Comparison of ENCODE assay signal across 14 cellular contexts in genomic region chrX:72271812-72272211, GRCh38. TPM values are rescaled to one million over a fixed set of nuclear protein-coding genes. Genes with fewer than 3 reads are reported as not detected.
DNase-seq lines count a peak whose midpoint lies in the region; ATAC-seq and TF ChIP-seq lines count a peak whose summit lies in the region.
"Had no signal": no experiment of that assay in that cellular context is flagged by ENCODE, and none has a peak within 500 bp of the region (broad histone marks: within the 10 kb centered on the region; RNA-seq: fewer than 3 reads in every experiment).

No MANE protein-coding gene starts in this region.

- CTCF ChIA-PET in PC-9 (lab: Charles Lee), result no interaction called here

- POLR2A ChIA-PET in PC-9 (lab: Charles Lee; ENCODE audit: unreplicated experiment), result no interaction called here

- H3K4me3 ChIP-seq in PC-9 (no peak overlapping the region), epithelial cell of esophagus (ENCODE audit: low read length) (peak overlapping the region; percentile 1)
- H3K4me3 ChIP-seq: vagina had no signal

- peaks cover 66% of the 10 kb centered on the region for H3K36me3 ChIP-seq in PC-9 (ENCODE audit: low read depth)

- peaks cover 49% of the 10 kb centered on the region for H3K79me2 ChIP-seq in PC-9 (ENCODE audit: low read depth)
- H3K79me2 ChIP-seq: parathyroid adenoma had no signal

- no peaks in the 10 kb centered on the region for H3K27me3 Mint-ChIP-seq in activated naive CD4-positive, alpha-beta T cell treated with anti-CD3 and anti-CD28 coated beads, Interleukin-2, amount 50 U/mL, for 24 hours
- no peaks in the 10 kb centered on the region for H3K27me3 Mint-ChIP-seq in type B pancreatic cell
- H3K27me3 Mint-ChIP-seq: activated naive CD4-positive, alpha-beta T cell treated with anti-CD3 and anti-CD28 coated beads, Interleukin-2, amount 10 ng/mL, durations not matched to agents 7 days and 5 days; B cell had no signal

- no peaks in the 10 kb centered on the region for H3K27me3 ChIP-seq in PC-9 (ENCODE audit: insufficient read depth, low read depth)
- H3K27me3 ChIP-seq: vagina had no signal

- H4K20me1 ChIP-seq in PC-9 (ENCODE audit: insufficient read depth), result peaks cover 65% of the 10 kb centered on the region

- H3K9me2 ChIP-seq in PC-9 (ENCODE audit: insufficient read depth), result no peaks in the 10 kb centered on the region

- peaks cover 35% of the 10 kb centered on the region for H3K36me3 Mint-ChIP-seq in activated naive CD4-positive, alpha-beta T cell treated with anti-CD3 and anti-CD28 coated beads, Interleukin-2, amount 50 U/mL, for 24 hours
- peaks cover 64% of the 10 kb centered on the region for H3K36me3 Mint-ChIP-seq in type B pancreatic cell

- intact Hi-C loops in PC-9 (cut with micrococcal nuclease; ENCODE audit: unreplicated experiment), result no loop called here

- H2AFZ ChIP-seq in PC-9, result no peak overlapping the region
- H2AFZ ChIP-seq: parathyroid adenoma had no signal

- peaks cover 55% of the 10 kb centered on the region for H3K4me1 ChIP-seq in PC-9 (replicated peaks; ENCODE audit: insufficient read depth)
- H3K4me1 ChIP-seq: parathyroid adenoma had no signal

- peaks cover 95% of the 10 kb centered on the region for H3F3A ChIP-seq in PC-9 (ENCODE audit: insufficient read depth, low read depth)

- no peak for DNase-seq in activated naive CD4-positive, alpha-beta T cell treated with Interleukin-2 at 50 U/mL for 16 hours
- DNase-seq in PC-9 (no peak), epithelial cell of esophagus (ENCODE audit: low read depth) (peak; percentile 88), type B pancreatic cell (ENCODE audit: extremely low spot score, unreplicated experiment) (no peak), glomerular visceral epithelial cell (ENCODE audit: extremely low spot score) (no peak)
- DNase-seq: activated CD4-positive, CD25-positive, alpha-beta regulatory T cell treated with anti-CD3 and anti-CD28 coated beads, Interleukin-2, amount 50 U/mL, for 72 hours; activated naive CD4-positive, alpha-beta T cell treated with anti-CD3 and anti-CD28 coated beads, Interleukin-2, amount 10 ng/mL, durations not matched to agents 7 days and 5 days; stimulated activated CD8-positive, alpha-beta memory T cell treated with anti-CD3 and anti-CD28 coated beads, Interleukin-4, amount 100 ng/mL, for 48 hours had no signal

- TF ChIP-seq CTCF in PC-9 (conservative IDR thresholded peaks at IDR 0.05), result no peak
- no peak for TF ChIP-seq CTCF in epithelial cell of esophagus (IDR thresholded peaks at IDR 0.05; ENCODE audit: insufficient read depth, low read depth, low read length, missing control alignments)
- no peak for TF ChIP-seq CTCF in type B pancreatic cell (conservative IDR thresholded peaks at IDR 0.05)

- peak overlapping the region; percentile 19; the same call in 1 of the 2 replicates for H3K4me2 ChIP-seq in PC-9

- H3K9me3 ChIP-seq in PC-9 (ENCODE audit: insufficient read depth, low read depth), result no peaks in the 10 kb centered on the region
- H3K9me3 ChIP-seq: vagina had no signal

- no peaks in the 10 kb centered on the region for H3K9me3 Mint-ChIP-seq in activated naive CD4-positive, alpha-beta T cell treated with anti-CD3 and anti-CD28 coated beads, Interleukin-2, amount 50 U/mL, for 24 hours
- no peaks in the 10 kb centered on the region for H3K9me3 Mint-ChIP-seq in type B pancreatic cell
- H3K9me3 Mint-ChIP-seq: activated naive CD4-positive, alpha-beta T cell treated with anti-CD3 and anti-CD28 coated beads, Interleukin-2, amount 10 ng/mL, durations not matched to agents 7 days and 5 days had no signal

- H3K27ac ChIP-seq in PC-9, result 0 out of 2 replicates have a peak overlapping the region, but pooled peaks have one; percentile 86
- H3K27ac ChIP-seq: parathyroid adenoma, vagina had no signal

- BruUV-seq in PC-9 (replicated peaks; lab: Mats Ljungman, UMichigan), result no TSS peak

- H3K27ac Mint-ChIP-seq in activated naive CD4-positive, alpha-beta T cell treated with anti-CD3 and anti-CD28 coated beads, Interleukin-2, amount 50 U/mL, for 24 hours, result no peak overlapping the region
- peak overlapping the region; percentile 34 for H3K27ac Mint-ChIP-seq in type B pancreatic cell
- H3K27ac Mint-ChIP-seq: B cell had no signal

- H3K4me1 Mint-ChIP-seq in activated naive CD4-positive, alpha-beta T cell treated with anti-CD3 and anti-CD28 coated beads, Interleukin-2, amount 50 U/mL, for 24 hours, result peaks cover 44% of the 10 kb centered on the region
- H3K4me1 Mint-ChIP-seq in type B pancreatic cell (ENCODE audit: unreplicated experiment), result peaks cover 38% of the 10 kb centered on the region

- ATAC-seq in HG03520 (IDR thresholded peaks at IDR 0.05; ENCODE audit: unreplicated experiment) (no peak), GM18502 (IDR thresholded peaks at IDR 0.05; ENCODE audit: poor library complexity, unreplicated experiment) (no peak)

- peak overlapping the region; percentile 75 for H3K4me3 Mint-ChIP-seq in activated naive CD4-positive, alpha-beta T cell treated with anti-CD3 and anti-CD28 coated beads, Interleukin-2, amount 50 U/mL, for 24 hours
- H3K4me3 Mint-ChIP-seq in type B pancreatic cell, result peak overlapping the region; percentile 30
- H3K4me3 Mint-ChIP-seq: activated naive CD4-positive, alpha-beta T cell treated with anti-CD3 and anti-CD28 coated beads, Interleukin-2, amount 10 ng/mL, durations not matched to agents 7 days and 5 days; B cell had no signal

RNA-seq across cellular contexts. Expression of gene RPS4X, which starts 5.2 kb away (rescaled TPM):
- total RNA-seq in PC-9 (2021) (962 and 967 TPM in 2 replicates), type B pancreatic cell (ENCODE audit: low replicate concordance) (1,929 and 1,967 TPM in 2 replicates)

RNA-seq across cellular contexts. Expression of gene ERCC6L, which starts 33.0 kb away (rescaled TPM):
- total RNA-seq in PC-9 (2021) (6.5 and 10.0 TPM in 2 replicates), type B pancreatic cell (ENCODE audit: low replicate concordance) (2.4 and 7.8 TPM in 2 replicates)

RNA-seq across cellular contexts. Expression of gene CITED1, which starts 33.9 kb away (rescaled TPM):
- total RNA-seq in PC-9 (2021), result not detected in 2 replicates
- 2.6 and 6.0 TPM in 2 replicates for total RNA-seq in type B pancreatic cell (ENCODE audit: low replicate concordance)
- total RNA-seq: B cell had no signal
